ENCODE assay signal across 1 cellular context in genomic region chr17:82034371-82035011, GRCh38.
TF ChIP-seq lines count a peak whose summit lies in the region.

No MANE protein-coding gene starts in this region.

TF ChIP-seq in PFSK-1, 5 proteins besides CTCF, POLR2A, EP300 and RAD21:
- peak; percentile 33; the same call in 1 of the 2 replicates for TF ChIP-seq POLR2AphosphoS5 (IDR thresholded peaks at IDR 0.05; ENCODE audit: low read depth, low read length)
- TF ChIP-seq SIN3A (IDR thresholded peaks at IDR 0.05; ENCODE audit: borderline replicate concordance, insufficient read depth, low read length): no peak
